1 cellular context compared by ENCODE assay signal in genomic region chr2:174248998-174249592, GRCh38.
TF ChIP-seq lines count a peak whose summit lies in the region.

No MANE protein-coding gene starts in this region.

TF ChIP-seq in K562, 482 proteins besides CTCF, POLR2A, EP300 and RAD21 (continued from another document):
- TF ChIP-seq AFF1 (IDR thresholded peaks at IDR 0.05; ENCODE audit: low read depth in 1 of 2, partially characterized antibody in 2 of 2), result no peak
- no peak for TF ChIP-seq NFATC3 (IDR thresholded peaks at IDR 0.05)
- no peak for TF ChIP-seq HNRNPH1 (optimal IDR thresholded peaks at IDR 0.05; ENCODE audit: low read depth, low read length)
- TF ChIP-seq ZNF436 (CRISPR knock-in tag; IDR thresholded peaks at IDR 0.05), result no peak
- no peak for TF ChIP-seq ELF4 (CRISPR knock-in tag; IDR thresholded peaks at IDR 0.05)
- TF ChIP-seq ILK (tag; IDR thresholded peaks at IDR 0.05; ENCODE audit: borderline replicate concordance, low read depth), result no peak
